9 cellular contexts compared by ENCODE assay signal in the genomic region with DNA sequence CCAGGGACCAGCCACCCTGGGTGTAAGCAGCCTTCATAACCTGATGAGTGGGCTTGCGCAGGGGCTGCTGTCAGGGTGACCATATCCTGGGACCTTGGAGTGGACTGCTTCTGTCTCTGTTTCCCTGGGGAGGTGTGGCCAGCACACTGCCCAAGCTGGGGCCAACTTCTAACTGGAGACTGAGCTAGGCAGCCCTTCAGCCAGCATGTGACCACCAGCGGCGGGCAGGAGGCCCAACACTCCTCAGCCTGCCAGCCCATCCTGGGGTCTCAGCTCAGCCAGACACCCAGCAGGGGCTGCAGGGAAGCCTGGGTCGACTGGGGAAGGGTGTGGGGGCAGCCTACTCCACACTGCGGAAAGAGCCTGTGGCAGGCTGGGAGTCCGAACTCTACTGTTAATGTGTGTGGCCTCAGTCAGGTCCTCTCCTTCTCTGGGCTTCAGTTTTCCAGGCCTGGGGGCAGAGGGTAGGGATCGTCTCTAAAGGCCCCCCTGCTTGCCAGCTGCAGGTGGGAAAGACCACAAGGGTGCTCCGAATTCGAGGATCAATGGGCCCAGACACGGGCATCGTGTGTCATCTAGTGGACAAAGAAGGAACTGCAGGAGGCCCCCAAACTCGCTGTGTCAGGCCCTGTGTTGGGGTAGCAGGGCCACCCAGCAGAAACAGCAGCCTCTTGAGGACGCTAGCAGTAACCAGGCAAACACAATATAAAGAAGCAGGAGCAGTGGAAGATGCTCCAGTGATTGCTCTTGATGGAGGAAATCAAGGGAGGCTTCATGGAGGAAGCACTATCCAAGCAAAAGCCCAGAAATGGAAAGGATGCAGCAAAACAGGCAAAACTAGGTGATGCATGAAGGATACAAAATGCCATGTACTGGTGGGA. TPM values are rescaled to one million over a fixed set of nuclear protein-coding genes. Genes with fewer than 3 reads are reported as not detected.
DNase-seq lines count a peak whose midpoint lies in the region; ATAC-seq and TF ChIP-seq lines count a peak whose summit lies in the region.
"Had no signal": no experiment of that assay in that cellular context is flagged by ENCODE, and none has a peak within 500 bp of the region (broad histone marks: within the 10 kb centered on the region; RNA-seq: fewer than 3 reads in every experiment).

No MANE protein-coding gene starts in this region.

- no peaks in the 10 kb centered on the region for H3K79me2 ChIP-seq in PC-3 (ENCODE audit: low read length)

- H3K27ac ChIP-seq in CD8-positive, alpha-beta T cell (ENCODE audit: low read depth, low read length): no peak overlapping the region
- H3K27ac ChIP-seq in PC-3 (ENCODE audit: low read length) (no peak overlapping the region), tibial nerve (no peak overlapping the region)
- H3K27ac ChIP-seq: SK-N-MC had no signal

- H3K9me3 Mint-ChIP-seq in CD8-positive, alpha-beta T cell: no peaks in the 10 kb centered on the region

- H3K4me2 ChIP-seq in PC-3 (ENCODE audit: low read length): no peak overlapping the region

- H3K4me3 Mint-ChIP-seq in CD8-positive, alpha-beta T cell: no peak overlapping the region

- peaks cover 16% of the 10 kb centered on the region for H3K4me1 ChIP-seq in CD8-positive, alpha-beta T cell (ENCODE audit: insufficient read depth, low read length)
- no peaks in the 10 kb centered on the region for H3K4me1 ChIP-seq in HAP-1
- H3K4me1 ChIP-seq in PC-3 (ENCODE audit: insufficient read depth, low read length): peaks cover 6% of the 10 kb centered on the region
- H3K4me1 ChIP-seq in tibial nerve: peaks cover 0 to 36% (median 8%) of the 10 kb centered on the region in 4 donors

- DNase-seq in CD8-positive, alpha-beta T cell: peak; percentile 45 to 86 (median 69)
- DNase-seq in HAP-1 (ENCODE audit: low spot score in 2 of 2) (peak; percentile 57 to 86), PC-3 (peak; percentile 80), activated T-cell treated with anti-CD3 and anti-CD28 coated beads for 4 hours (peak; percentile 68), fibroblast of peridontal ligament (ENCODE audit: extremely low read depth) (peak; percentile 53), omental fat pad (ENCODE audit: low spot score) (peak; percentile 52), tibial nerve (ENCODE audit: low spot score in 2 of 2) (peak in 1 of 2 donors; percentile 72), posterior vena cava (ENCODE audit: low spot score) (no peak)

- WGBS in tibial nerve, 2 donors: 4 to 29% methylated on average over 7 to 10 of the region's 13 CpGs

- H2AFZ ChIP-seq in PC-3 (ENCODE audit: low read length): peak overlapping the region; percentile 41; the same call in 1 of the 2 replicates

- H3K9me2 ChIP-seq in PC-3 (replicated peaks; ENCODE audit: low read length): no peaks in the 10 kb centered on the region

- H3F3A ChIP-seq in PC-3 (ENCODE audit: low read length, unreplicated experiment): no peaks in the 10 kb centered on the region

- no peaks in the 10 kb centered on the region for H3K9me3 ChIP-seq in CD8-positive, alpha-beta T cell (ENCODE audit: low read length)
- H3K9me3 ChIP-seq in HAP-1: no peaks in the 10 kb centered on the region
- no peaks in the 10 kb centered on the region for H3K9me3 ChIP-seq in PC-3 (ENCODE audit: low read length)
- no peaks in the 10 kb centered on the region for H3K9me3 ChIP-seq in tibial nerve

- peaks cover 7% of the 10 kb centered on the region for H3K4me1 Mint-ChIP-seq in CD8-positive, alpha-beta T cell (ENCODE audit: low read depth)

- POLR2A ChIA-PET in CD8-positive, alpha-beta T cell (lab: Charles Lee): interaction anchor here (1.4 kb wide), 1 partner anchor 170 kb away, joined by 3 read pairs; no protein-coding TSS in a partner anchor
- POLR2A ChIA-PET in PC-3 (lab: Charles Lee; ENCODE audit: unreplicated experiment): no interaction called here

- H3K9ac ChIP-seq in PC-3 (ENCODE audit: low read length): no peak overlapping the region

- no peak for TF ChIP-seq EP300 in tibial nerve (IDR thresholded peaks at IDR 0.05)

- H3K36me3 ChIP-seq in CD8-positive, alpha-beta T cell (ENCODE audit: insufficient read depth, low read length): no peaks in the 10 kb centered on the region
- H3K36me3 ChIP-seq in HAP-1 (replicated peaks) (no peaks in the 10 kb centered on the region), PC-3 (ENCODE audit: low read depth, low read length) (no peaks in the 10 kb centered on the region), tibial nerve (no peaks in the 10 kb centered on the region)

- no peak for TF ChIP-seq POLR2A in tibial nerve (IDR thresholded peaks at IDR 0.05)

- BruUV-seq in PC-3 (replicated peaks; lab: Mats Ljungman, UMichigan): no TSS peak

- no peaks in the 10 kb centered on the region for H3K36me3 Mint-ChIP-seq in CD8-positive, alpha-beta T cell

- no peak overlapping the region for H3K4me3 ChIP-seq in CD8-positive, alpha-beta T cell (ENCODE audit: low read depth, low read length)
- H3K4me3 ChIP-seq in HAP-1 (no peak overlapping the region), PC-3 (ENCODE audit: low read length) (no peak overlapping the region), tibial nerve (no peak overlapping the region)
- H3K4me3 ChIP-seq: SK-N-MC had no signal

- peak; percentile 100 for TF ChIP-seq CTCF in CD8-positive, alpha-beta T cell (IDR thresholded peaks at IDR 0.05)
- TF ChIP-seq CTCF in PC-3 (conservative IDR thresholded peaks at IDR 0.05; ENCODE audit: low read depth, low read length) (peak; percentile 98), omental fat pad (IDR thresholded peaks at IDR 0.05) (peak in 2 of 3 donors; percentile 98 to 99), tibial nerve (IDR thresholded peaks at IDR 0.05) (peak; percentile 98 to 100 (median 99))

- no peaks in the 10 kb centered on the region for H3K27me3 Mint-ChIP-seq in CD8-positive, alpha-beta T cell (ENCODE audit: low read depth)

- intact Hi-C loops in CD8-positive, alpha-beta T cell (cut with DNase I, micrococcal nuclease): loop anchor here (1.0 to 5.0 kb wide), 8 partner anchors 19 to 450 kb away; partner anchors contain the start of gene RPL29 (in 1 of the 2)
- intact Hi-C loops in PC-3 (cut with micrococcal nuclease): loop anchor here (1.0 kb wide), 2 partner anchors 19 to 35 kb away; no protein-coding TSS in a partner anchor
- intact Hi-C loops in posterior vena cava (cut with DNase I): loop anchor here in 1 of 2 donors (1.0 to 10.0 kb wide), 2 partner anchors 18 to 442 kb away; no protein-coding TSS in a partner anchor

- H3K27me3 ChIP-seq in CD8-positive, alpha-beta T cell (ENCODE audit: insufficient read depth, low read length): no peaks in the 10 kb centered on the region
- H3K27me3 ChIP-seq in HAP-1 (ENCODE audit: low read depth): no peaks in the 10 kb centered on the region
- H3K27me3 ChIP-seq in PC-3 (ENCODE audit: low read length): no peaks in the 10 kb centered on the region
- no peaks in the 10 kb centered on the region for H3K27me3 ChIP-seq in tibial nerve

- CTCF ChIA-PET in CD8-positive, alpha-beta T cell (lab: Charles Lee): interaction anchor here (0.6 to 7.9 kb wide), 23 partner anchors 8 to 446 kb away, joined by 3 to 115 read pairs (median 6); partner anchors contain the start of gene DUSP7
- CTCF ChIA-PET in PC-3 (lab: Charles Lee): interaction anchor here (0.6 to 1.5 kb wide), 3 partner anchors 21 to 35 kb away, joined by 3 to 7 read pairs (median 4); no protein-coding TSS in a partner anchor

- ATAC-seq in CD8-positive, alpha-beta T cell: peak; percentile 82
- peak; percentile 44 for ATAC-seq in PC-3
- ATAC-seq in omental fat pad (ENCODE audit: low FRiP score): peak; percentile 53

- no peak overlapping the region for H3K27ac Mint-ChIP-seq in CD8-positive, alpha-beta T cell

- in situ Hi-C loops in HAP-1 (cut with MboI; ENCODE audit: low sequenced_read_pairs): no loop called here

- no peaks in the 10 kb centered on the region for H4K20me1 ChIP-seq in PC-3 (ENCODE audit: low read length)

RNA-seq across cellular contexts. Expression of gene SEMA3G, which starts 2.0 kb away (rescaled TPM):
- under 1 TPM in 1 of 2 experiments, not detected in 1; 0.05 TPM for total RNA-seq in CD8-positive, alpha-beta T cell
- 0.77 and 1.6 TPM in 2 replicates for total RNA-seq in PC-3 (2014; rRNA removed)
- total RNA-seq in omental fat pad: 100 to 1,000 TPM in 3 of 4 donors, 10 to 100 TPM in 1; 21.3 to 200 (median 131) TPM
- 10 to 100 TPM; 11.5 to 67.5 (median 32.7) TPM for total RNA-seq in tibial nerve
- 10 to 100 TPM; 12.4 to 17.7 TPM for total RNA-seq in posterior vena cava

RNA-seq across cellular contexts. Expression of gene TNNC1, which starts 7.0 kb away (rescaled TPM):
- total RNA-seq in CD8-positive, alpha-beta T cell: 1 to 10 TPM; 3.8 to 4.3 TPM
- total RNA-seq in PC-3 (2014; rRNA removed): 1.9 and 4.9 TPM in 2 replicates
- 1 to 10 TPM in 2 of 4 donors, not detected in 2; 2.4 to 2.5 TPM for total RNA-seq in omental fat pad
- total RNA-seq in tibial nerve: 100 to 1,000 TPM; 235 to 624 (median 535) TPM
- total RNA-seq in posterior vena cava: 1 to 10 TPM; 3.5 to 5.5 TPM

RNA-seq across cellular contexts. Expression of gene NISCH, which starts 8.5 kb away (rescaled TPM):
- total RNA-seq in CD8-positive, alpha-beta T cell: 100 to 1,000 TPM; 150 to 163 TPM
- total RNA-seq in PC-3 (2014; rRNA removed): 60.4 and 65.3 TPM in 2 replicates
- total RNA-seq in omental fat pad: 10 to 100 TPM; 59.8 to 82.3 (median 68.5) TPM
- 100 to 1,000 TPM; 192 to 305 (median 232) TPM for total RNA-seq in tibial nerve
- 10 to 100 TPM; 53.0 to 65.2 TPM for total RNA-seq in posterior vena cava

RNA-seq across cellular contexts. Expression of gene PHF7, which starts 36.4 kb away (rescaled TPM):
- total RNA-seq in CD8-positive, alpha-beta T cell: 10 to 100 TPM; 10.2 to 11.6 TPM
- total RNA-seq in PC-3 (2014; rRNA removed): 7.3 and 8.5 TPM in 2 replicates
- total RNA-seq in omental fat pad: 10 to 100 TPM in 2 of 4 donors, 1 to 10 TPM in 2; 5.5 to 12.9 (median 9.1) TPM
- total RNA-seq in tibial nerve: 10 to 100 TPM in 2 of 4 donors, 1 to 10 TPM in 2; 7.2 to 23.5 (median 12.1) TPM
- 1 to 10 TPM; 6.4 to 9.2 TPM for total RNA-seq in posterior vena cava

RNA-seq across cellular contexts. Expression of gene BAP1, which starts 37.1 kb away (rescaled TPM):
- 100 to 1,000 TPM; 166 to 188 TPM for total RNA-seq in CD8-positive, alpha-beta T cell
- 103 and 108 TPM in 2 replicates for total RNA-seq in PC-3 (2014; rRNA removed)
- 10 to 100 TPM; 44.6 to 73.0 (median 57.4) TPM for total RNA-seq in omental fat pad
- total RNA-seq in tibial nerve: 10 to 100 TPM; 39.1 to 77.7 (median 64.5) TPM
- total RNA-seq in posterior vena cava: 10 to 100 TPM; 53.0 to 55.1 TPM

Comparison
In these comparisons a context has a peak if more than half of its experiments do, and no peak if none do; other contexts are left out.
1. RNA of gene TNNC1, which starts 7.0 kb away (total RNA-seq): 235 to 624 TPM in tibial nerve; 3.5 to 5.5 TPM in posterior vena cava, 1.9 to 4.9 TPM in PC-3, 3.8 to 4.3 TPM in CD8-positive, alpha-beta T cell and 2.4 to 2.5 TPM in omental fat pad; every median in the first group is over 10 times any median in the second.
2. Peak in every context shown above with its lines, with median percentiles within 50 percentile points of each other: ATAC-seq and CTCF ChIP-seq.